Comparison of ENCODE assay signal across 21 cellular contexts in genomic region chrX:39472161-39472560, GRCh38.
"Had no signal": no experiment of that assay in that cellular context is flagged by ENCODE, and none has a peak within 500 bp of the region (broad histone marks: within the 10 kb centered on the region; RNA-seq: fewer than 3 reads in every experiment).

No MANE protein-coding gene starts in this region.

- FAIRE-seq: endometrium, frontal cortex, kidney had no signal

- H3K4me3 Mint-ChIP-seq: effector memory CD8-positive, alpha-beta T cell; memory B cell; naive thymus-derived CD4-positive, alpha-beta T cell; nephron progenitor cell; stimulated activated naive CD8-positive, alpha-beta T cell treated with anti-CD3 and anti-CD28 coated beads, Interleukin-15, amount 100 ng/mL, for 72 hours had no signal

- H3K27me3 Mint-ChIP-seq: naive thymus-derived CD4-positive, alpha-beta T cell; stimulated activated naive CD8-positive, alpha-beta T cell treated with anti-CD3 and anti-CD28 coated beads, Interleukin-15, amount 100 ng/mL, for 72 hours had no signal

- H3K4me3 ChIP-seq: colonic mucosa, lung, prostate gland, skin epidermis, spleen, thyroid gland, vagina had no signal

- H3K9me3 Mint-ChIP-seq: effector memory CD8-positive, alpha-beta T cell; memory B cell; stimulated activated naive CD8-positive, alpha-beta T cell treated with anti-CD3 and anti-CD28 coated beads, Interleukin-15, amount 100 ng/mL, for 72 hours had no signal

- H3K4me1 Mint-ChIP-seq: memory B cell had no signal

- H3K27me3 ChIP-seq: colonic mucosa, thyroid gland, vagina had no signal

- DNase-seq: colonic mucosa; dermis blood vessel endothelial cell; effector memory CD8-positive, alpha-beta T cell; head of caudate nucleus; kidney; naive thymus-derived CD4-positive, alpha-beta T cell; nephron progenitor cell; nucleus accumbens; right cardiac atrium; spleen; stimulated activated naive CD4-positive, alpha-beta T cell; stimulated activated naive CD8-positive, alpha-beta T cell treated with anti-CD3 and anti-CD28 coated beads, Interleukin-15, amount 100 ng/mL, for 72 hours; thyroid gland; trophoblast cell had no signal

- H3K9me3 ChIP-seq: colonic mucosa, prostate gland, spleen, thyroid gland, vagina had no signal

- H3K27ac Mint-ChIP-seq: effector memory CD8-positive, alpha-beta T cell; naive thymus-derived CD4-positive, alpha-beta T cell; nephron progenitor cell; stimulated activated naive CD8-positive, alpha-beta T cell treated with anti-CD3 and anti-CD28 coated beads, Interleukin-15, amount 100 ng/mL, for 72 hours had no signal

- H3K27ac ChIP-seq: colonic mucosa, prostate gland, thyroid gland, vagina had no signal

- H3K36me3 ChIP-seq: colonic mucosa, prostate gland, spleen, thyroid gland, vagina had no signal

- H3K4me1 ChIP-seq: colonic mucosa, prostate gland, spleen had no signal

- H3K36me3 Mint-ChIP-seq: memory B cell; naive thymus-derived CD4-positive, alpha-beta T cell had no signal
